Comparison of ENCODE assay signal across 8 cellular contexts in the genomic region with DNA sequence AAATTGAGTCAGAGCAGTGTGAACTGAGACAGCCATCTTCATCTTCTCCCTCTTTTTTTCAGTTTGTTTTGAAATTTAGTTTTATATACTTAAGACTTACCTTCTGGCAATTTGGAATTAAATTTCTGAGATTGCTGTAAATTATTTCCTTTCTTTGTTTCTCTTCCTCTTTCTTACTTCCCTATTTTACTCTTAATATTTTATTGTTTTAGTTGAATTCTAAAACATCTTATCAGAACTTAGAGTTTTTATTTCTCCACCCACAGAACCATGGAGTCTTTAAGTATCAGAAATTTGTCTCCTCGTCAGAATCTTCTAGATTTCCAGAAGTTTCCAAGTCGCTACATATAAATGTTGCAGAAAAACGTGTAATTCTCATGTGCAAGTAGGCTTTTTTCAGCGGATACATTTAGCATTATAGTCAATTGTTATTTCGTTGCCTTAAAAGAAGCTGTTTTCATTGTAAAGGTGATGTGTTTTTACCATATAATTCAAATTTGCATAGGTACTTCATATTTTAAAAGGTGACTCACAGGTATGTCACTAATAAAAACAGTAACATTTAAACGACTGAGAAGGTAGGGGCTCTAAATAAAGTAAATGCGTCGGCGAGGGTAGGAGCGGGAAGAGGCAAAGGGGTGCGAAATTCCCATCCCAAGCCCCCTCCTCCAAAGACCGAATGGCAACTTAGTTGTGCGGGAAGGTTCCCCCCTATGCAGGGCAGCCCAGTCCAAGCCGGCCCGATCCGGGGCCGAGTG. TPM values are rescaled to one million over a fixed set of nuclear protein-coding genes. Genes with fewer than 3 reads are reported as not detected.
DNase-seq lines count a peak whose midpoint lies in the region; ATAC-seq and TF ChIP-seq lines count a peak whose summit lies in the region.

No MANE protein-coding gene starts in this region.

- H3K27me3 ChIP-seq in colonic mucosa (no peaks in the 10 kb centered on the region), muscle layer of colon (ENCODE audit: control insufficient read depth in 1 of 2, insufficient read depth in 2 of 2, low read length in 2 of 2) (no peaks in the 10 kb centered on the region)

- H3K9me3 ChIP-seq in colonic mucosa (no peaks in the 10 kb centered on the region), muscle layer of colon (ENCODE audit: low read length) (no peaks in the 10 kb centered on the region)

- ATAC-seq in GM21515 (IDR thresholded peaks at IDR 0.05; ENCODE audit: unreplicated experiment), result peak; percentile 1
- ATAC-seq in HG02678 (IDR thresholded peaks at IDR 0.05; ENCODE audit: unreplicated experiment), result no peak

- no peak for TF ChIP-seq CTCF in colonic mucosa (IDR thresholded peaks at IDR 0.05)

- intact Hi-C loops in colonic mucosa (cut with DNase I), result no loop called here

- peak overlapping the region; percentile 81 for H3K27ac ChIP-seq in colonic mucosa
- peak overlapping the region; percentile 76 for H3K27ac ChIP-seq in muscle layer of colon (ENCODE audit: low read depth, low read length)

- DNase-seq in NAMALWA (ENCODE audit: low spot score), result peak; percentile 40
- no peak for DNase-seq in colonic mucosa
- no peak for DNase-seq in NCI-H446 (lab: John Stamatoyannopoulos, UW)
- no peak for DNase-seq in foreskin melanocyte
- no peak for DNase-seq in activated naive CD4-positive, alpha-beta T cell (lab: John Stamatoyannopoulos, UW)

- peaks cover 6% of the 10 kb centered on the region for H3K4me1 ChIP-seq in colonic mucosa
- peaks cover 3% of the 10 kb centered on the region for H3K4me1 ChIP-seq in muscle layer of colon (ENCODE audit: insufficient read depth, low read length)

- H3K36me3 ChIP-seq in colonic mucosa, result no peaks in the 10 kb centered on the region
- no peaks in the 10 kb centered on the region for H3K36me3 ChIP-seq in muscle layer of colon (ENCODE audit: insufficient read depth, low read length)

- H3K9ac ChIP-seq in colonic mucosa (ENCODE audit: low read depth in 2 of 2, low read length in 2 of 2), result peak overlapping the region; percentile 95 to 96
- H3K9ac ChIP-seq in muscle layer of colon (ENCODE audit: low read length), result peak overlapping the region; percentile 58

- H3K4me3 ChIP-seq in colonic mucosa (peak overlapping the region; percentile 80), muscle layer of colon (ENCODE audit: low read depth in 1 of 2, low read length in 2 of 2) (peak overlapping the region; percentile 66 to 93)

RNA-seq across cellular contexts. Expression of a gene that starts 0.9 kb away (rescaled TPM):
- total RNA-seq in colonic mucosa, result 10 to 100 TPM; 72.3 to 80.9 TPM
